Comparison of ENCODE assay signal across 8 cellular contexts in genomic region chr7:23181684-23182553, GRCh38. TPM values are rescaled to one million over a fixed set of nuclear protein-coding genes. Genes with fewer than 3 reads are reported as not detected.
A peak's percentile ranks its signal among the peaks of the same experiment; 100 is the strongest.
DNase-seq lines count a peak whose midpoint lies in the region; ATAC-seq lines count a peak whose summit lies in the region.

NUP42 (plus strand) TSS chr7:23182048; CDS start chr7:23182086, 38 bp downstream.

- no peaks in the 10 kb centered on the region for H3K79me1 ChIP-seq in mesenchymal stem cell (replicated peaks; ENCODE audit: low read length, poor library complexity, severe bottlenecking)

- H3K36me3 ChIP-seq in NT2/D1 (ENCODE audit: insufficient read depth, insufficient read length, low read length) (peaks cover 37% of the 10 kb centered on the region), endocrine pancreas (ENCODE audit: control insufficient read depth, insufficient read depth, low read length) (no peaks in the 10 kb centered on the region), mesenchymal stem cell (ENCODE audit: control insufficient read depth in 1 of 2, insufficient read depth in 2 of 2, low read depth in 1 of 2, low read length in 2 of 2) (peaks cover 0 to 19% of the 10 kb centered on the region in 2 experiments)

- H3K9me3 Mint-ChIP-seq in activated CD8-positive, alpha-beta memory T cell treated with anti-CD3 and anti-CD28 coated beads, Interleukin-2, amount 10 ng/mL, durations not matched to agents 7 days and 5 days (ENCODE audit: low read depth): no peaks in the 10 kb centered on the region

- H3K4me2 ChIP-seq in mesenchymal stem cell (ENCODE audit: low read length, poor library complexity, severe bottlenecking): peak within 1 kb of the TSS; percentile 94

- H2AFZ ChIP-seq in mesenchymal stem cell (ENCODE audit: low read depth, low read length): peak within 1 kb of the TSS; percentile 86

- peak within 1 kb of the TSS; percentile 52 to 84 for H3K4ac ChIP-seq in mesenchymal stem cell (ENCODE audit: low read depth in 1 of 2, low read length in 2 of 2)

- H3K4me1 ChIP-seq in NT2/D1 (ENCODE audit: insufficient read depth, insufficient read length): no peaks in the 10 kb centered on the region
- H3K4me1 ChIP-seq in endocrine pancreas (ENCODE audit: control insufficient read depth, insufficient read depth, low read length): no peaks in the 10 kb centered on the region
- peaks cover 5% of the 10 kb centered on the region for H3K4me1 ChIP-seq in mesenchymal stem cell (ENCODE audit: control insufficient read depth, insufficient read depth, low read depth, low read length)

- ATAC-seq in GM21381 (IDR thresholded peaks at IDR 0.05; ENCODE audit: unreplicated experiment): peak; percentile 94
- peak; percentile 96 for ATAC-seq in activated CD8-positive, alpha-beta memory T cell treated with anti-CD3 and anti-CD28 coated beads, Interleukin-2, amount 10 ng/mL, durations not matched to agents 7 days and 5 days

- peaks cover 33% of the 10 kb centered on the region for H3K4me1 Mint-ChIP-seq in activated CD8-positive, alpha-beta memory T cell treated with anti-CD3 and anti-CD28 coated beads, Interleukin-2, amount 10 ng/mL, durations not matched to agents 7 days and 5 days

- peak within 1 kb of the TSS; percentile 85 for H3K4me3 ChIP-seq in NT2/D1 (ENCODE audit: insufficient read length, low read depth)
- peak within 1 kb of the TSS; percentile 54 for H3K4me3 ChIP-seq in endocrine pancreas (ENCODE audit: control insufficient read depth, insufficient read depth, low read length)
- peak within 1 kb of the TSS; percentile 90 to 91 for H3K4me3 ChIP-seq in mesenchymal stem cell (ENCODE audit: insufficient read depth in 1 of 2, low read depth in 1 of 2, low read length in 2 of 2)

- peak within 1 kb of the TSS; percentile 41 for H4K91ac ChIP-seq in mesenchymal stem cell (ENCODE audit: low read length)

- WGBS in mesenchymal stem cell: under 1% methylated on average over 63 of the region's 63 CpGs

- CTCF ChIA-PET in activated CD8-positive, alpha-beta memory T cell treated with anti-CD3 and anti-CD28 coated beads, Interleukin-2, amount 10 ng/mL, durations not matched to agents 7 days and 5 days (lab: Charles Lee): interaction anchor here (1.0 to 2.7 kb wide), 5 partner anchors 76 to 415 kb away, joined by 3 to 8 read pairs (median 4); partner anchors contain the start of gene CCDC126

- peak within 1 kb of the TSS; percentile 97 for H3K27ac Mint-ChIP-seq in activated CD8-positive, alpha-beta memory T cell treated with anti-CD3 and anti-CD28 coated beads, Interleukin-2, amount 10 ng/mL, durations not matched to agents 7 days and 5 days

- H3K23ac ChIP-seq in mesenchymal stem cell (ENCODE audit: low read length in 2 of 2): no peak within 1 kb of the TSS

- peaks cover 8% of the 10 kb centered on the region for H3K36me3 Mint-ChIP-seq in activated CD8-positive, alpha-beta memory T cell treated with anti-CD3 and anti-CD28 coated beads, Interleukin-2, amount 10 ng/mL, durations not matched to agents 7 days and 5 days

- no peak within 1 kb of the TSS for H2BK12ac ChIP-seq in mesenchymal stem cell (ENCODE audit: low read length in 2 of 2)

- DNase-seq in COR-L47 (lab: John Stamatoyannopoulos, UW) (peak; percentile 99), HUDEP-2 (lab: John Stamatoyannopoulos, UW; ENCODE audit: unreplicated experiment in 76 of 76) (peak; percentile 83 to 100 (median 97)), NT2/D1 (ENCODE audit: low read depth, low spot score) (peak; percentile 100), mesenchymal stem cell (peak; percentile 100)
- peak; percentile 99 for DNase-seq in activated CD8-positive, alpha-beta memory T cell treated with anti-CD3 and anti-CD28 coated beads, Interleukin-2, amount 10 ng/mL, durations not matched to agents 7 days and 5 days
- DNase-seq in stimulated activated CD8-positive, alpha-beta memory T cell treated with anti-CD3 and anti-CD28 coated beads, Interleukin-12 subunit alpha, Interleukin-12 subunit beta, amount 100 ng/mL, for 4 hours (ENCODE audit: low read depth): peak; percentile 91

- H3K27ac ChIP-seq in mesenchymal stem cell (ENCODE audit: low read length, poor library complexity, severe bottlenecking): peak within 1 kb of the TSS; percentile 78

- H2BK120ac ChIP-seq in mesenchymal stem cell (ENCODE audit: low read depth, low read length): peak within 1 kb of the TSS; percentile 52

- peak within 1 kb of the TSS; percentile 95 for H3K9ac ChIP-seq in NT2/D1 (ENCODE audit: insufficient read length, low read depth)
- peak within 1 kb of the TSS; percentile 79 for H3K9ac ChIP-seq in endocrine pancreas (ENCODE audit: control insufficient read depth, insufficient read depth, low read length)
- peak within 1 kb of the TSS; percentile 94 for H3K9ac ChIP-seq in mesenchymal stem cell (ENCODE audit: low read length)

- no peak within 1 kb of the TSS for H2AK5ac ChIP-seq in mesenchymal stem cell (ENCODE audit: low read length, severe bottlenecking)

- H3K9me3 ChIP-seq in NT2/D1 (ENCODE audit: insufficient read depth, low read length) (no peaks in the 10 kb centered on the region), endocrine pancreas (ENCODE audit: control insufficient read depth, low read length) (no peaks in the 10 kb centered on the region), mesenchymal stem cell (ENCODE audit: control insufficient read depth, low read length) (no peaks in the 10 kb centered on the region)

- H4K8ac ChIP-seq in mesenchymal stem cell (ENCODE audit: low read length): peak within 1 kb of the TSS; percentile 99

- H3K14ac ChIP-seq in mesenchymal stem cell (ENCODE audit: low read length in 2 of 2): peak within 1 kb of the TSS in 1 of 2 experiments; percentile 19

- peak within 1 kb of the TSS; percentile 89 for H3K4me3 Mint-ChIP-seq in activated CD8-positive, alpha-beta memory T cell treated with anti-CD3 and anti-CD28 coated beads, Interleukin-2, amount 10 ng/mL, durations not matched to agents 7 days and 5 days

- H2BK5ac ChIP-seq in mesenchymal stem cell (ENCODE audit: low read depth, low read length, poor library complexity, severe bottlenecking): no peak within 1 kb of the TSS

- peak within 1 kb of the TSS; percentile 65 to 72 for H3K18ac ChIP-seq in mesenchymal stem cell (ENCODE audit: low read depth in 1 of 2, low read length in 2 of 2)

- H3K27me3 ChIP-seq in NT2/D1 (ENCODE audit: insufficient read depth, insufficient read length) (no peaks in the 10 kb centered on the region), endocrine pancreas (ENCODE audit: control insufficient read depth, insufficient read depth, low read length) (no peaks in the 10 kb centered on the region), mesenchymal stem cell (ENCODE audit: control insufficient read depth in 1 of 2, insufficient read depth in 1 of 2, low read length in 2 of 2) (no peaks in the 10 kb centered on the region)

- H2BK15ac ChIP-seq in mesenchymal stem cell (ENCODE audit: low read depth, poor library complexity, severe bottlenecking): peak within 1 kb of the TSS; percentile 33

- H3K27me3 Mint-ChIP-seq in activated CD8-positive, alpha-beta memory T cell treated with anti-CD3 and anti-CD28 coated beads, Interleukin-2, amount 10 ng/mL, durations not matched to agents 7 days and 5 days: peaks cover 3% of the 10 kb centered on the region

RNA-seq across cellular contexts. Expression of gene NUP42, which starts in this region (rescaled TPM):
- total RNA-seq in activated CD8-positive, alpha-beta memory T cell treated with anti-CD3 and anti-CD28 coated beads, Interleukin-2, amount 10 ng/mL, durations not matched to agents 7 days and 5 days: 10 to 100 TPM; 51.3 to 58.0 TPM
- polyA plus RNA-seq in mesenchymal stem cell (2013, experiment 1 of 2): 15.3 TPM
- polyA plus RNA-seq in mesenchymal stem cell (2013, experiment 2 of 2): 15.5 TPM

Comparison
In these comparisons a context has a peak if more than half of its experiments do, and no peak if none do; other contexts are left out.
1. Peak in every context shown above with its lines: DNase-seq, ATAC-seq, H3K4me3 ChIP-seq and H3K27ac ChIP-seq.